8 cellular contexts compared by ENCODE assay signal in the genomic region with DNA sequence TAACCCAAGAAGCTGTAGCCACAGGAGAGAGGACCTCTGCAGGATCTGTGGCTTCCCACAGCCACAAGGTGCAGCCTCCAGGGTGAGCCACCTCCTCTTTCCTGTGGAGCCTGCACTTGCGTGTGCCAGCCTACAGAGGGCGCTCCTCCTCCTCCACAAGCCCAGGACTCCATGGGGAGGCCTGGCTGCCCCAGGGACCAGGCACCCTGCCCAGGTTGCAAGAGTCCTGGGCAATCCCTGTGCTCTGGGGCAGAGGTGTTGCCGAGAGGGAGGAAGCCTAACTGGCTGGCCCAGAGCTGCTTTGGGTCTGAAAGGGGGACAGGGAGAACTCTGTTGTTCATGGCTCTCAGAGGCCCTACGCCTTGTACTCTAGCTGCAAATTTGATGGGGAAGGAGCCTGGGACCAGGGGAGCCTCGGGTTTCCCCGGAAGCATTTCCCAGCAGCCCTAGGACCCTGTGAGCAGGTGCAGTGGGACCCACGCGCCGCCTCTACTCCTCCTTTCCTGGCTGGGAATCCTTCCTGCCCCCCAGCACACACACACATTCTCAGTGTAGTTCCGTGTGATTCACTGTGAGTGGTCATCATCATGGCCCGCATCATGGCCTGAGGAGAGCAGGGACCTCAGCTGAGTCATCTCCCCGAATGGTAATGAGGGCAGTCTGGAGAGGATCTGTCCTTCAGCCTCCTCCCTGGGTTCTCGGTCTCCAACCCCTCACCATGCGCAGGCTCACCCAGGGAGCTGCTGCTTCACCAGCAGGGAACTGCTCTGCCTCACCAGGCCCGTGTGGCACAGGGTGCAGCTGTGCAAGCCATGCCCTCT. TPM values are rescaled to one million over a fixed set of nuclear protein-coding genes. Genes with fewer than 3 reads are reported as not detected.
A peak's percentile ranks its signal among the peaks of the same experiment; 100 is the strongest.
DNase-seq lines count a peak whose midpoint lies in the region; ATAC-seq and TF ChIP-seq lines count a peak whose summit lies in the region.

No MANE protein-coding gene starts in this region.

- no peak for TF ChIP-seq EP300 in upper lobe of left lung (IDR thresholded peaks at IDR 0.05)

- DNase-seq in NCI-H510A treated with DMSO at 0.1 percent for 48 hours (lab: John Stamatoyannopoulos, UW) = peak; percentile 4
- no peak for DNase-seq in NCI-H510A (lab: John Stamatoyannopoulos, UW)
- DNase-seq in NCI-H524 treated with DMSO at 0.1 percent for 48 hours (lab: John Stamatoyannopoulos, UW) = peak; percentile 24
- peak; percentile 84 for DNase-seq in activated CD4-positive, alpha-beta memory T cell treated with anti-CD3 and anti-CD28 coated beads, Interleukin-2, amount 10 ng/mL, durations not matched to agents 7 days and 5 days
- DNase-seq in epithelial cell of esophagus (ENCODE audit: low read depth) = peak; percentile 66
- DNase-seq in upper lobe of left lung = peak; percentile 56 to 58

- H3K27me3 ChIP-seq in upper lobe of left lung = no peaks in the 10 kb centered on the region

- peaks cover 3% of the 10 kb centered on the region for H3K9me3 Mint-ChIP-seq in activated CD4-positive, alpha-beta memory T cell treated with anti-CD3 and anti-CD28 coated beads, Interleukin-2, amount 10 ng/mL, durations not matched to agents 7 days and 5 days
- H3K9me3 Mint-ChIP-seq in nephron = no peaks in the 10 kb centered on the region

- H3K27ac Mint-ChIP-seq in activated CD4-positive, alpha-beta memory T cell treated with anti-CD3 and anti-CD28 coated beads, Interleukin-2, amount 10 ng/mL, durations not matched to agents 7 days and 5 days = no peak overlapping the region
- H3K27ac Mint-ChIP-seq in nephron = no peak overlapping the region

- POLR2A ChIA-PET in activated CD4-positive, alpha-beta memory T cell treated with anti-CD3 and anti-CD28 coated beads, Interleukin-2, amount 10 ng/mL, durations not matched to agents 7 days and 5 days (lab: Charles Lee) = interaction anchor here (1.1 kb wide), 1 partner anchor 9 kb away, joined by 3 read pairs; no protein-coding TSS in a partner anchor

- WGBS in upper lobe of left lung, 2 donors = 76 to 78% methylated on average over 12 to 15 of the region's 15 CpGs

- peak; percentile 92 for TF ChIP-seq CTCF in epithelial cell of esophagus (IDR thresholded peaks at IDR 0.05; ENCODE audit: insufficient read depth, low read depth, low read length, missing control alignments)
- TF ChIP-seq CTCF in nephron (IDR thresholded peaks at IDR 0.05; ENCODE audit: unreplicated experiment in 3 of 3) = peak; percentile 47 to 63 (median 59)
- peak; percentile 61 to 81 (median 68) for TF ChIP-seq CTCF in upper lobe of left lung (IDR thresholded peaks at IDR 0.05)

- CTCF ChIA-PET in activated CD4-positive, alpha-beta memory T cell treated with anti-CD3 and anti-CD28 coated beads, Interleukin-2, amount 10 ng/mL, durations not matched to agents 7 days and 5 days (lab: Charles Lee) = interaction anchor here (0.6 to 2.9 kb wide), 21 partner anchors 9 to 106 kb away, joined by 3 to 20 read pairs (median 5); a partner anchor contains a TSS

- H3K9me3 ChIP-seq in upper lobe of left lung = no peaks in the 10 kb centered on the region

- H3K4me3 ChIP-seq in epithelial cell of esophagus (ENCODE audit: low read length) (no peak overlapping the region), upper lobe of left lung (no peak overlapping the region)

- ATAC-seq in upper lobe of left lung (ENCODE audit: low FRiP score in 2 of 2) (peak; percentile 52 to 73), HG03139 (IDR thresholded peaks at IDR 0.05; ENCODE audit: unreplicated experiment) (no peak)

- peaks cover 13% of the 10 kb centered on the region for H3K4me1 Mint-ChIP-seq in activated CD4-positive, alpha-beta memory T cell treated with anti-CD3 and anti-CD28 coated beads, Interleukin-2, amount 10 ng/mL, durations not matched to agents 7 days and 5 days
- no peaks in the 10 kb centered on the region for H3K4me1 Mint-ChIP-seq in nephron

- no peaks in the 10 kb centered on the region for H3K4me1 ChIP-seq in upper lobe of left lung

- TF ChIP-seq POLR2A in upper lobe of left lung (IDR thresholded peaks at IDR 0.05) = no peak

- H3K27me3 Mint-ChIP-seq in activated CD4-positive, alpha-beta memory T cell treated with anti-CD3 and anti-CD28 coated beads, Interleukin-2, amount 10 ng/mL, durations not matched to agents 7 days and 5 days = peaks cover 10% of the 10 kb centered on the region
- H3K27me3 Mint-ChIP-seq in nephron (ENCODE audit: low read depth) = peaks cover 11% of the 10 kb centered on the region

- H3K36me3 Mint-ChIP-seq in activated CD4-positive, alpha-beta memory T cell treated with anti-CD3 and anti-CD28 coated beads, Interleukin-2, amount 10 ng/mL, durations not matched to agents 7 days and 5 days (ENCODE audit: low read depth) = no peaks in the 10 kb centered on the region
- no peaks in the 10 kb centered on the region for H3K36me3 Mint-ChIP-seq in nephron (ENCODE audit: low read depth)

- no peaks in the 10 kb centered on the region for H3K36me3 ChIP-seq in upper lobe of left lung

- no peak overlapping the region for H3K27ac ChIP-seq in upper lobe of left lung

- H3K4me3 Mint-ChIP-seq in activated CD4-positive, alpha-beta memory T cell treated with anti-CD3 and anti-CD28 coated beads, Interleukin-2, amount 10 ng/mL, durations not matched to agents 7 days and 5 days = no peak overlapping the region
- no peak overlapping the region for H3K4me3 Mint-ChIP-seq in nephron

RNA-seq across cellular contexts. Expression of a gene that starts 24.3 kb away (rescaled TPM):
- not detected for total RNA-seq in activated CD4-positive, alpha-beta memory T cell treated with anti-CD3 and anti-CD28 coated beads, Interleukin-2, amount 10 ng/mL, durations not matched to agents 7 days and 5 days
- total RNA-seq in upper lobe of left lung = not detected

RNA-seq across cellular contexts. Expression of a gene that starts 28.6 kb away (rescaled TPM):
- total RNA-seq in activated CD4-positive, alpha-beta memory T cell treated with anti-CD3 and anti-CD28 coated beads, Interleukin-2, amount 10 ng/mL, durations not matched to agents 7 days and 5 days = 10 to 100 TPM in 1 of 2 experiments, 1 to 10 TPM in 1; 9.1 to 10.9 TPM
- total RNA-seq in upper lobe of left lung = 10 to 100 TPM in 2 of 6 donors, 1 to 10 TPM in 4; 6.0 to 25.9 (median 8.0) TPM
